In the genomic region with DNA sequence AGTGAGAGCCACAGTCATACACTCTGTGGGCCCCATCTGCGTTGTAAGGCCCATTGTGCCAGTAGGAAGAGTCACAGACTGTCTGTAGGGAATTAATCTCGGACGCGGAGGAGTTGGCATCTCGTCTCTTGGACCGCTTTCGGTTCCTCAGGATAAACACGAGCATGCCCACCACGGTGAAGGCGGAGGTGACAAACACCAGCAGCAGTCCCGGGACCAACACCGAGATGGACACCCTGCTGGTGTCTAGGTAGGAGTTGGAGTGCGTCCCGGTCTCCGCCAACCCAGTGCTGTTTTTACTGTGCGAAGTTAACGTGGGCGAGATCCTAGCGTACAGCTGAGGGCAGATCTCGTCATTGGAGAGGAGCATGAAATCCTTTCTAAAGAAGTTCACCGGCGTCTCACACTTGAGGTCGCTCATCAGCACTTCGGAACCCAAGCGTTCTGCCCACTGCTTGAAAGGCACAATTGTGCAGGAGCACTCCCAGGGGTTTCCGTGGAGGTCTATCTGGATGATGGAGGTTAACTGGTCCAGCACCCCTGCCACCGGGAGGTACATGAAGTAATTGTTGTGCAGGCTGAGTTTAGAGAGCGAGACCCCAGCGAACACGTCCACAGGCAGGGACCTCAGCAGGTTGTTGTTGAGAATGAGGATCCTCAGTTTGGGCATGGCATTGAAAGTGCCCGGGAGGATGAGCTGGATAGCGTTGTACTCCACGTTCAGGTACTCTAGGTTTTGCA, we compare ENCODE assay signal across 13 cellular contexts. TPM values are rescaled to one million over a fixed set of nuclear protein-coding genes. Genes with fewer than 3 reads are reported as not detected.
DNase-seq lines count a peak whose midpoint lies in the region; ATAC-seq and TF ChIP-seq lines count a peak whose summit lies in the region.
"Had no signal": no experiment of that assay in that cellular context is flagged by ENCODE, and none has a peak within 500 bp of the region (broad histone marks: within the 10 kb centered on the region; RNA-seq: fewer than 3 reads in every experiment).

No MANE protein-coding gene starts in this region.

- H3K9me3 Mint-ChIP-seq in neural progenitor cell: no peaks in the 10 kb centered on the region

- H3K36me3 Mint-ChIP-seq in neural progenitor cell: no peaks in the 10 kb centered on the region
- H3K36me3 Mint-ChIP-seq: CD4-positive, CD25-positive, alpha-beta regulatory T cell had no signal

- H3K4me1 ChIP-seq in ACC112 (ENCODE audit: control insufficient read depth, insufficient read depth, low read length, unreplicated experiment): peaks cover 17% of the 10 kb centered on the region
- no peaks in the 10 kb centered on the region for H3K4me1 ChIP-seq in RWPE2 (ENCODE audit: insufficient read depth, poor library complexity, severe bottlenecking)
- H3K4me1 ChIP-seq in esophagus muscularis mucosa: peaks cover 0 to 37% (median 30%) of the 10 kb centered on the region in 4 donors
- H3K4me1 ChIP-seq in neural progenitor cell: peaks cover 50% of the 10 kb centered on the region
- H3K4me1 ChIP-seq: prostate gland had no signal

- peaks cover 17% of the 10 kb centered on the region for H3K27me3 Mint-ChIP-seq in neural progenitor cell (ENCODE audit: insufficient read depth, low read depth)

- peaks cover 42% of the 10 kb centered on the region for H3K4me1 Mint-ChIP-seq in neural progenitor cell

- H3F3A ChIP-seq in neural progenitor cell (ENCODE audit: low read depth): peaks cover 60% of the 10 kb centered on the region

- H3K9me3 ChIP-seq in RWPE2 (ENCODE audit: severe bottlenecking) (no peaks in the 10 kb centered on the region), esophagus muscularis mucosa (no peaks in the 10 kb centered on the region), neural progenitor cell (ENCODE audit: low read depth) (no peaks in the 10 kb centered on the region)
- H3K9me3 ChIP-seq: prostate gland had no signal

- TF ChIP-seq EP300 in esophagus muscularis mucosa (IDR thresholded peaks at IDR 0.05): no peak

- H3K4me3 ChIP-seq in ACC112 (ENCODE audit: low read depth, low read length) (peak overlapping the region; percentile 76), RWPE2 (ENCODE audit: severe bottlenecking) (no peak overlapping the region), esophagus muscularis mucosa (peak overlapping the region; percentile 22 to 36 (median 28)), neural progenitor cell (peak overlapping the region; percentile 65)
- H3K4me3 ChIP-seq: prostate gland had no signal

- H3K27ac ChIP-seq in ACC112 (ENCODE audit: low read depth, low read length): no peak overlapping the region
- no peak overlapping the region for H3K27ac ChIP-seq in RWPE2 (ENCODE audit: poor library complexity, severe bottlenecking)
- H3K27ac ChIP-seq in esophagus muscularis mucosa (replicated peaks in 1 of 4): no peak overlapping the region
- H3K27ac ChIP-seq in neural progenitor cell: no peak overlapping the region
- H3K27ac ChIP-seq: prostate gland had no signal

- no peak for TF ChIP-seq POLR2A in esophagus muscularis mucosa (IDR thresholded peaks at IDR 0.05; ENCODE audit: low read depth)

- H3K36me3 ChIP-seq in ACC112 (ENCODE audit: insufficient read depth, low read length): no peaks in the 10 kb centered on the region
- H3K36me3 ChIP-seq in RWPE2 (ENCODE audit: low read depth): no peaks in the 10 kb centered on the region
- H3K36me3 ChIP-seq in esophagus muscularis mucosa: no peaks in the 10 kb centered on the region
- H3K36me3 ChIP-seq in neural progenitor cell: no peaks in the 10 kb centered on the region
- H3K36me3 ChIP-seq: prostate gland had no signal

- H4K20me1 ChIP-seq in neural progenitor cell (ENCODE audit: low read depth): peaks cover 32% of the 10 kb centered on the region

- H3K4me3 Mint-ChIP-seq in neural progenitor cell: peak overlapping the region; percentile 89

- H2AFZ ChIP-seq in ACC112 (ENCODE audit: low read length, unreplicated experiment): no peak overlapping the region
- H2AFZ ChIP-seq in neural progenitor cell (replicated peaks): no peak overlapping the region

- DNase-seq in RWPE2 (ENCODE audit: low spot score): no peak
- no peak for DNase-seq in esophagus muscularis mucosa (ENCODE audit: extremely low spot score)
- peak; percentile 43 for DNase-seq in neural progenitor cell (ENCODE audit: low spot score)
- DNase-seq in T-helper 2 cell: no peak
- DNase-seq in HK-2 (ENCODE audit: unreplicated experiment): no peak
- DNase-seq in NCI-H526 (lab: John Stamatoyannopoulos, UW): no peak
- DNase-seq in NCI-H748 treated with DMSO at 0.1 percent for 48 hours (lab: John Stamatoyannopoulos, UW): no peak
- DNase-seq: MV-4-11, SHP77 treated with DMSO at 0.1 percent for 48 hours had no signal

- TF ChIP-seq CTCF in RWPE2 (IDR thresholded peaks at IDR 0.05; ENCODE audit: poor library complexity, severe bottlenecking) (no peak), esophagus muscularis mucosa (IDR thresholded peaks at IDR 0.05) (no peak), neural progenitor cell (IDR thresholded peaks at IDR 0.05) (no peak)

- peak overlapping the region; percentile 99 for H3K4me2 ChIP-seq in neural progenitor cell

- 2% methylated on average over 9 of the region's 33 CpGs for WGBS in esophagus muscularis mucosa

- H3K27me3 ChIP-seq in ACC112 (ENCODE audit: insufficient read depth, low read length) (peaks cover 53% of the 10 kb centered on the region), RWPE2 (ENCODE audit: insufficient read depth, poor library complexity, severe bottlenecking) (peaks cover 41% of the 10 kb centered on the region), esophagus muscularis mucosa (peaks cover 0 to 69% (median 26%) of the 10 kb centered on the region in 4 donors), neural progenitor cell (peaks cover 47% of the 10 kb centered on the region)

- H3K79me2 ChIP-seq in ACC112 (ENCODE audit: control insufficient read depth, insufficient read depth, low read length, unreplicated experiment) (no peaks in the 10 kb centered on the region), neural progenitor cell (ENCODE audit: low read depth) (no peaks in the 10 kb centered on the region)

- intact Hi-C loops in esophagus muscularis mucosa (cut with DNase I): no loop called here

- no peak overlapping the region for H3K9ac ChIP-seq in neural progenitor cell

- H3K27ac Mint-ChIP-seq in neural progenitor cell: no peak overlapping the region
- H3K27ac Mint-ChIP-seq: CD4-positive, CD25-positive, alpha-beta regulatory T cell had no signal

- ATAC-seq in RWPE2 (ENCODE audit: low read depth): 0 out of 3 replicates have a peak, but pooled peaks have one; percentile 19
- ATAC-seq: esophagus mucosa had no signal

RNA-seq across cellular contexts. Expression of gene SLITRK1, which starts 2.7 kb away (rescaled TPM):
- total RNA-seq in esophagus muscularis mucosa: not detected
- 1.6 and 3.3 TPM in 2 replicates for total RNA-seq in neural progenitor cell (ENCODE audit: low replicate concordance)
- total RNA-seq: CD4-positive, CD25-positive, alpha-beta regulatory T cell; esophagus mucosa; prostate gland had no signal
